ENCODE assay signal across 1 cellular context in genomic region chr5:14211818-14212799, GRCh38.
TF ChIP-seq lines count a peak whose summit lies in the region.

No MANE protein-coding gene starts in this region.

TF ChIP-seq in GM12878, 131 proteins besides CTCF, POLR2A, EP300 and RAD21 (continued from another document and continues in another):
- no peak for TF ChIP-seq CUX1 (IDR thresholded peaks at IDR 0.05; ENCODE audit: insufficient replicate concordance, low read depth, low read length)
- TF ChIP-seq USF2 (IDR thresholded peaks at IDR 0.05; ENCODE audit: borderline replicate concordance, low read depth, low read length): no peak
- TF ChIP-seq USF1 (IDR thresholded peaks at IDR 0.05; ENCODE audit: borderline replicate concordance, extremely low read length, insufficient read depth, low read depth, low read length): no peak
- TF ChIP-seq RELB (IDR thresholded peaks at IDR 0.05; ENCODE audit: low read depth): peak; percentile 34
- peak; percentile 9 for TF ChIP-seq ATF2 (IDR thresholded peaks at IDR 0.05; ENCODE audit: low read length)
- no peak for TF ChIP-seq BCLAF1 (IDR thresholded peaks at IDR 0.05)
- peak; percentile 13; the same call in 1 of the 2 replicates for TF ChIP-seq JUNB (IDR thresholded peaks at IDR 0.05)
- TF ChIP-seq HCFC1 (IDR thresholded peaks at IDR 0.05; ENCODE audit: low read length): no peak
- no peak for TF ChIP-seq SREBF2 (IDR thresholded peaks at IDR 0.05; ENCODE audit: low read length)
- TF ChIP-seq ZNF592 (IDR thresholded peaks at IDR 0.05): no peak
- TF ChIP-seq NRF1 (conservative IDR thresholded peaks at IDR 0.05; ENCODE audit: low read depth, low read length): no peak
- TF ChIP-seq NKRF (conservative IDR thresholded peaks at IDR 0.05): no peak
- no peak for TF ChIP-seq RCOR1 (conservative IDR thresholded peaks at IDR 0.05; ENCODE audit: low read depth, low read length)
- no peak for TF ChIP-seq SMAD1 (IDR thresholded peaks at IDR 0.05; ENCODE audit: low read depth, partially characterized antibody)
- TF ChIP-seq MTA3 (IDR thresholded peaks at IDR 0.05; ENCODE audit: borderline replicate concordance, low read length): 0 out of 2 replicates have a peak, but pooled peaks have one; percentile 21
- no peak for TF ChIP-seq ZZZ3 (IDR thresholded peaks at IDR 0.05; ENCODE audit: control insufficient read depth, insufficient read length, low read depth)
- no peak for TF ChIP-seq ZSCAN29 (IDR thresholded peaks at IDR 0.05)
- TF ChIP-seq KAT2A (conservative IDR thresholded peaks at IDR 0.05; ENCODE audit: control insufficient read depth, low read depth, low read length): no peak
- no peak for TF ChIP-seq IRF3 (IDR thresholded peaks at IDR 0.05)
- TF ChIP-seq IKZF1 (conservative IDR thresholded peaks at IDR 0.05): peak; percentile 81
- no peak for TF ChIP-seq RBBP5 (conservative IDR thresholded peaks at IDR 0.05)
- peak; percentile 16; the same call in 1 of the 2 replicates for TF ChIP-seq FOXM1 (IDR thresholded peaks at IDR 0.05; ENCODE audit: low read depth, low read length)
- TF ChIP-seq E2F8 (IDR thresholded peaks at IDR 0.05; ENCODE audit: low read depth, partially characterized antibody): no peak
